In genomic region chr2:3423492-3424170, GRCh38 we compare ENCODE assay signal across 8 cellular contexts.
A peak's percentile ranks its signal among the peaks of the same experiment; 100 is the strongest.
DNase-seq lines count a peak whose midpoint lies in the region; ATAC-seq and TF ChIP-seq lines count a peak whose summit lies in the region.

No MANE protein-coding gene starts in this region.

- peak; percentile 44 for DNase-seq in SIG-M5 treated with dmso at 0.1 percent for 504 hours (lab: John Stamatoyannopoulos, UW; ENCODE audit: unreplicated experiment)
- DNase-seq in SIG-M5 (lab: John Stamatoyannopoulos, UW): no peak
- DNase-seq in T1000 (lab: John Stamatoyannopoulos, UW): peak; percentile 26
- DNase-seq in astrocyte of the hippocampus (ENCODE audit: low read depth, low spot score): peak; percentile 59
- peak; percentile 87 for DNase-seq in iPS-NIHi11 (ENCODE audit: low spot score)
- peak; percentile 70 for DNase-seq in stimulated activated CD4-positive, alpha-beta T cell treated with anti-CD3 and anti-CD28 coated beads, Interleukin-1b, Interleukin-23, amount 100 ng/mL, for 48 hours

- no peak for ATAC-seq in HG03565 (IDR thresholded peaks at IDR 0.05; ENCODE audit: unreplicated experiment)

- TF ChIP-seq CTCF in LNCAP (IDR thresholded peaks at IDR 0.05): peak; percentile 97
